Comparison of ENCODE assay signal across 8 cellular contexts in genomic region chr18:23662309-23663263, GRCh38. TPM values are rescaled to one million over a fixed set of nuclear protein-coding genes. Genes with fewer than 3 reads are reported as not detected.
A peak's percentile ranks its signal among the peaks of the same experiment; 100 is the strongest.
DNase-seq lines count a peak whose midpoint lies in the region; ATAC-seq and TF ChIP-seq lines count a peak whose summit lies in the region.

A gene with protein sequence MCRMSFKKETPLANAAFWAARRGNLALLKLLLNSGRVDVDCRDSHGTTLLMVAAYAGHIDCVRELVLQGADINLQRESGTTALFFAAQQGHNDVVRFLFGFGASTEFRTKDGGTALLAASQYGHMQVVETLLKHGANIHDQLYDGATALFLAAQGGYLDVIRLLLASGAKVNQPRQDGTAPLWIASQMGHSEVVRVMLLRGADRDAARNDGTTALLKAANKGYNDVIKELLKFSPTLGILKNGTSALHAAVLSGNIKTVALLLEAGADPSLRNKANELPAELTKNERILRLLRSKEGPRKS (minus strand): TSS chr18:23662911. CDS start chr18:23662730, 181 bp downstream.

- TF ChIP-seq CTCF in WI38 (IDR thresholded peaks at IDR 0.05; ENCODE audit: low read depth, low read length): no peak

- H3K4me3 ChIP-seq in WI38 (ENCODE audit: low read depth, low read length): peak within 1 kb of the TSS; percentile 47

- peak; percentile 87 for ATAC-seq in left colon

- DNase-seq in D341Med (ENCODE audit: low spot score) (peak; percentile 86), HT-29 (ENCODE audit: low spot score) (peak; percentile 40), left colon (peak in 1 of 2 donors; percentile 49), SHP77 treated with DMSO at 0.1 percent for 48 hours (lab: John Stamatoyannopoulos, UW) (no peak), cerebellar cortex (ENCODE audit: low spot score) (no peak)
- peak; percentile 57 for DNase-seq in central memory CD4-positive, alpha-beta T cell
- peak; percentile 47 for DNase-seq in stimulated activated CD4-positive, alpha-beta T cell treated with anti-CD3 and anti-CD28 coated beads, Interleukin-4, amount 100 ng/mL, for 1 hour

- intact Hi-C loops in left colon (cut with DNase I, micrococcal nuclease): no loop called here

RNA-seq across cellular contexts. Expression of the gene that starts here (rescaled TPM):
- total RNA-seq in HT-29 (2014; rRNA removed; shearing (Covaris generic)): 3.1 and 7.4 TPM in 2 replicates
- total RNA-seq in left colon: 1 to 10 TPM; 1.2 to 2.5 TPM

Comparison
In these comparisons a context has a peak if more than half of its experiments do, and no peak if none do; other contexts are left out.
1. DNase-seq: peak in D341Med (single experiment), HT-29 (single experiment), central memory CD4-positive, alpha-beta T cell (single experiment) and stimulated activated CD4-positive, alpha-beta T cell treated with anti-CD3 and anti-CD28 coated beads, Interleukin-4, amount 100 ng/mL, for 1 hour (single experiment); none in SHP77 treated with DMSO at 0.1 percent for 48 hours (single experiment) and cerebellar cortex (single experiment).